In the genomic region with DNA sequence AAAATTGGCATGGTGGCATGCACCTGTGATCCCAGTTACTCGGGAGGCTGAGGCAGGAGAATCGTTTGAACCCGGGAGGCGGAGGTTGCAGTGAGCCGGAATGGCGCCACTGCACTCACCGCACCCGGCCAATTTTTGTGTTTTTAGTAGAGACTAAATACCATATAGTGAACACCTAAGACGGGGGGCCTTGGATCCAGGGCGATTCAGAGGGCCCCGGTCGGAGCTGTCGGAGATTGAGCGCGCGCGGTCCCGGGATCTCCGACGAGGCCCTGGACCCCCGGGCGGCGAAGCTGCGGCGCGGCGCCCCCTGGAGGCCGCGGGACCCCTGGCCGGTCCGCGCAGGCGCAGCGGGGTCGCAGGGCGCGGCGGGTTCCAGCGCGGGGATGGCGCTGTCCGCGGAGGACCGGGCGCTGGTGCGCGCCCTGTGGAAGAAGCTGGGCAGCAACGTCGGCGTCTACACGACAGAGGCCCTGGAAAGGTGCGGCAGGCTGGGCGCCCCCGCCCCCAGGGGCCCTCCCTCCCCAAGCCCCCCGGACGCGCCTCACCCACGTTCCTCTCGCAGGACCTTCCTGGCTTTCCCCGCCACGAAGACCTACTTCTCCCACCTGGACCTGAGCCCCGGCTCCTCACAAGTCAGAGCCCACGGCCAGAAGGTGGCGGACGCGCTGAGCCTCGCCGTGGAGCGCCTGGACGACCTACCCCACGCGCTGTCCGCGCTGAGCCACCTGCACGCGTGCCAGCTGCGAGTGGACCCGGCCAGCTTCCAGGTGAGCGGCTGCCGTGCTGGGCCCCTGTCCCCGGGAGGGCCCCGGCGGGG, we compare ENCODE assay signal across 8 cellular contexts. TPM values are rescaled to one million over a fixed set of nuclear protein-coding genes. Genes with fewer than 3 reads are reported as not detected.
A peak's percentile ranks its signal among the peaks of the same experiment; 100 is the strongest.
DNase-seq lines count a peak whose midpoint lies in the region; ATAC-seq and TF ChIP-seq lines count a peak whose summit lies in the region.

A gene (plus strand): TSS at position 359 of the 820 bp plus-strand sequence. CDS start 28 bp downstream, at position 387.

- no peaks in the 10 kb centered on the region for H3K9me3 ChIP-seq in HEK293 (ENCODE audit: control insufficient read depth, insufficient read depth, low read depth, low read length)
- H3K9me3 ChIP-seq in neural progenitor cell (ENCODE audit: low read depth): no peaks in the 10 kb centered on the region

- H3K4me3 ChIP-seq in AG10803 (ENCODE audit: low read length): peak within 1 kb of the TSS; percentile 40
- peak within 1 kb of the TSS; percentile 1; the same call in 1 of the 2 replicates for H3K4me3 ChIP-seq in HEK293 (ENCODE audit: low read depth, low read length)
- peak within 1 kb of the TSS; percentile 44 for H3K4me3 ChIP-seq in neural progenitor cell

- POLR2A ChIA-PET in HEK293 (lab: Yijun Ruan, JAX): no interaction called here

- peaks cover 0 to 5% of the 10 kb centered on the region in 2 experiments; a peak in 2 of 3 replicates for H3K36me3 ChIP-seq in HEK293 (ENCODE audit: control insufficient read depth in 2 of 2, insufficient read depth in 1 of 2, low read length in 2 of 2)
- H3K36me3 ChIP-seq in neural progenitor cell: no peaks in the 10 kb centered on the region

- H3K27me3 ChIP-seq in neural progenitor cell: peaks cover 59% of the 10 kb centered on the region

- no peaks in the 10 kb centered on the region for H3K79me2 ChIP-seq in neural progenitor cell (ENCODE audit: low read depth)

- TF ChIP-seq CTCF in AG10803 (conservative IDR thresholded peaks at IDR 0.05; ENCODE audit: low read length) (peak; percentile 15; the same call in 1 of the 2 replicates), HEK293 (tag by site-specific recombination; IDR thresholded peaks at IDR 0.05) (no peak; the same call in 1 of the 2 replicates), neural progenitor cell (IDR thresholded peaks at IDR 0.05) (peak; percentile 66)

- H3K4me1 ChIP-seq in HEK293 (ENCODE audit: control insufficient read depth, insufficient read depth, low read length): peaks cover 3% of the 10 kb centered on the region; the same call in 1 of the 2 replicates
- no peaks in the 10 kb centered on the region for H3K4me1 ChIP-seq in neural progenitor cell

- peak within 1 kb of the TSS; percentile 73 for H3K4me2 ChIP-seq in neural progenitor cell

- no peaks in the 10 kb centered on the region for H3K9me3 Mint-ChIP-seq in neural progenitor cell

- H3K27ac Mint-ChIP-seq in neural progenitor cell: no peak within 1 kb of the TSS

- peaks cover 53% of the 10 kb centered on the region for H4K20me1 ChIP-seq in neural progenitor cell (ENCODE audit: low read depth)

- CTCF ChIA-PET in HEK293 (lab: Yijun Ruan, JAX): interaction anchor here (0.6 to 1.8 kb wide), 10 partner anchors 11 to 118 kb away, joined by 3 to 17 read pairs (median 5); no protein-coding TSS in a partner anchor

- peaks cover 55% of the 10 kb centered on the region for H3F3A ChIP-seq in neural progenitor cell (ENCODE audit: low read depth)

- peak within 1 kb of the TSS; percentile 2 for H2AFZ ChIP-seq in neural progenitor cell (replicated peaks)

- H3K4me1 Mint-ChIP-seq in neural progenitor cell: peaks cover 7% of the 10 kb centered on the region

- peak within 1 kb of the TSS; percentile 75 for H3K4me3 Mint-ChIP-seq in neural progenitor cell

- H3K9ac ChIP-seq in neural progenitor cell: no peak within 1 kb of the TSS

- no peaks in the 10 kb centered on the region for H3K36me3 Mint-ChIP-seq in neural progenitor cell

- ATAC-seq in esophagus mucosa (peak; percentile 1), GM21825 (IDR thresholded peaks at IDR 0.05; ENCODE audit: unreplicated experiment) (no peak)

- H3K27me3 Mint-ChIP-seq in neural progenitor cell (ENCODE audit: insufficient read depth, low read depth): peaks cover 35% of the 10 kb centered on the region

- DNase-seq in AG10803 (ENCODE audit: low read depth) (no peak), neural progenitor cell (ENCODE audit: low spot score) (peak; percentile 78), NCI-H1048 (lab: John Stamatoyannopoulos, UW) (no peak), HT-29 (ENCODE audit: low spot score) (no peak)
- peak; percentile 45 for DNase-seq in activated CD4-positive, alpha-beta T cell treated with anti-CD3 and anti-CD28 coated beads for 48 hours

- H3K27ac ChIP-seq in HEK293 (ENCODE audit: extremely low read depth, low read depth, low read length) (peak within 1 kb of the TSS; percentile 25; the same call in 1 of the 2 replicates), neural progenitor cell (no peak within 1 kb of the TSS)

TF ChIP-seq in HEK293, 187 proteins besides CTCF, POLR2A, EP300 and RAD21:
- no peak for TF ChIP-seq ZFP37 (tag by site-specific recombination; IDR thresholded peaks at IDR 0.05)
- TF ChIP-seq ZNF140 (tag by site-specific recombination; IDR thresholded peaks at IDR 0.05): peak; percentile 15; the same call in 1 of the 2 replicates
- TF ChIP-seq ZXDB (tag by site-specific recombination; IDR thresholded peaks at IDR 0.05): no peak
- TF ChIP-seq ZBTB7A (tag by site-specific recombination; IDR thresholded peaks at IDR 0.05; ENCODE audit: low read depth): no peak
- TF ChIP-seq ZNF335 (tag by site-specific recombination; conservative IDR thresholded peaks at IDR 0.05): peak; percentile 64; the same call in 1 of the 2 replicates
- TF ChIP-seq ZNF837 (tag by site-specific recombination; IDR thresholded peaks at IDR 0.05): no peak

RNA-seq across cellular contexts. Expression of the gene that starts here (rescaled TPM):
- total RNA-seq in esophagus mucosa (not detected), neural progenitor cell (ENCODE audit: low replicate concordance) (3.8 TPM in 1 of 2 replicates, not detected in the other)
- total RNA-seq in HT-29 (2014; rRNA removed; shearing (Covaris generic)): not detected in 2 replicates

Comparison
In these comparisons a context has a peak if more than half of its experiments do, and no peak if none do; other contexts are left out.
1. Peak in ATAC-seq in esophagus mucosa; RNA of the gene not detected or under 1 TPM.
2. DNase-seq: peak in activated CD4-positive, alpha-beta T cell treated with anti-CD3 and anti-CD28 coated beads for 48 hours (single experiment) and neural progenitor cell (single experiment); none in AG10803 (single experiment), NCI-H1048 (single experiment) and HT-29 (single experiment).
3. Peak in every context shown above with its lines, with median percentiles within 50 percentile points of each other: H3K4me3 ChIP-seq.